In the genomic region with DNA sequence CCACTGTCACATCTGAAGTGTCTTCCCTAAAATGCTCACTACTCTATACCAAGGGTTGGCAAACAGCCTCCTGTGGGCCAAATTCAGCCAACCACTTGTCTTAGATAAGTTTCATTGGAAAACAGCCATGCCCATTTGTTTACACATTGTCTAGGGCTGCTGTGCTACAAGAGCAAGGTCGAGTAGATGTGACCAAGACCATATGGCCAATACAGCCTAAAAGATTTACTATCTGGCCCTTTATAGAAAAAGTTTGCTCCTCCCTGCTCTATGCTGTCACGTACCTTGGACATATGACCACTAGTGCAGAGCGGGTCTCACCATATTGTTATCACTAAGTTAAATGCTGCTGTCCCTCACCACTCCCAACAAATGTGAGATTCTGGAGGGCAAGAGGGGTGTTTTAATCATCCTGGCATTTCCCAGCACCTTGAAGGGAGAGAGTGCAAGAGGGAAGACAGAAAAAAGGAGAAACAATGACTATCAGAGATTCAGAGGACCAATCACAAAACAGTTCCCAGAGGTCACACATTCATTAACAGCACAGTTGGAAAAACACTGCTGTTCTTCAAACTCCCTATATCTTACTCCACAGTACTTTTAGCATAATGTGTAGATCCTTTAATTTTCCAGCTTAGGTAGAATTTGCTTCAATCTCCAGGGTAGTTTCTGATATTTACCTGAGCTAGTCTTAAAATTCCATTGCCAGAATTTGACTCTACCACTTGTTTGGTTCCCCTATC, we compare ENCODE assay signal across 14 cellular contexts. TPM values are rescaled to one million over a fixed set of nuclear protein-coding genes. Genes with fewer than 3 reads are reported as not detected.
DNase-seq lines count a peak whose midpoint lies in the region; ATAC-seq, FAIRE-seq and TF ChIP-seq lines count a peak whose summit lies in the region.
"Had no signal": no experiment of that assay in that cellular context is flagged by ENCODE, and none has a peak within 500 bp of the region (broad histone marks: within the 10 kb centered on the region; RNA-seq: fewer than 3 reads in every experiment).

No MANE protein-coding gene starts in this region.

- H3K4me1 ChIP-seq in A673 (ENCODE audit: insufficient read depth, low read length, poor library complexity, severe bottlenecking) (no peaks in the 10 kb centered on the region), left lung (peaks cover 2 to 15% of the 10 kb centered on the region in 2 donors), psoas muscle (peaks cover 4% of the 10 kb centered on the region)

- 42 to 50% (median 43%) methylated on average over 3 of the region's 3 CpGs for WGBS in psoas muscle, 3 donors

- intact Hi-C loops in A673 (cut with micrococcal nuclease; ENCODE audit: unreplicated experiment) (no loop called here), left lung (cut with DNase I) (no loop called here), psoas muscle (cut with DNase I) (no loop called here)

- ATAC-seq in left lung (peak; percentile 78), GM18867 (IDR thresholded peaks at IDR 0.05; ENCODE audit: unreplicated experiment) (no peak), psoas muscle (no peak)
- ATAC-seq: stimulated activated naive B cell treated with anti-CD40 and anti-IgM and Interleukin-4, amounts not matched to agents 10 μg/mL and 1 μg/mL and 100 μg/mL, for 72 hours had no signal

- no peak for FAIRE-seq in GM12891 (lab: Jason Lieb, UNC)

- no peak for DNase-seq in A673 (ENCODE audit: low spot score)
- peak in 66 of 76 experiments; percentile 7 to 80 (median 46) for DNase-seq in HUDEP-2 (lab: John Stamatoyannopoulos, UW; ENCODE audit: unreplicated experiment in 76 of 76)
- DNase-seq in left lung = no peak
- DNase-seq in psoas muscle = no peak
- DNase-seq in GM12891 (ENCODE audit: insufficient read length, low spot score) = no peak
- no peak for DNase-seq in HEK293T (ENCODE audit: extremely low spot score)
- DNase-seq: activated CD8-positive, alpha-beta memory T cell treated with anti-CD3 and anti-CD28 coated beads, Interleukin-2, amount 50 U/mL, for 48 hours; GDM1; stimulated activated CD4-positive, alpha-beta T cell treated with anti-CD3 and anti-CD28 coated beads, Interleukin-2, amount 100 ng/mL, for 48 hours; stimulated activated naive B cell treated with anti-CD40 and anti-IgM and Interleukin-4, amounts not matched to agents 10 μg/mL and 1 μg/mL and 100 μg/mL, for 72 hours had no signal

- TF ChIP-seq CTCF in A673 (conservative IDR thresholded peaks at IDR 0.05; ENCODE audit: low read depth, low read length) (no peak), VCaP (conservative IDR thresholded peaks at IDR 0.05) (no peak), left lung (IDR thresholded peaks at IDR 0.05) (no peak), psoas muscle (IDR thresholded peaks at IDR 0.05) (no peak)

- no peaks in the 10 kb centered on the region for H3K9me3 ChIP-seq in A673 (ENCODE audit: low read depth, low read length, poor library complexity, severe bottlenecking)
- no peaks in the 10 kb centered on the region for H3K9me3 ChIP-seq in left lung
- no peaks in the 10 kb centered on the region for H3K9me3 ChIP-seq in psoas muscle

- H3K27ac ChIP-seq in A673 (ENCODE audit: low read depth, low read length, poor library complexity, severe bottlenecking) = no peak overlapping the region
- peak overlapping the region; percentile 8 for H3K27ac ChIP-seq in VCaP
- H3K27ac ChIP-seq in left lung = no peak overlapping the region
- no peak overlapping the region for H3K27ac ChIP-seq in psoas muscle
- H3K27ac ChIP-seq: parathyroid adenoma, RWPE1 had no signal

- TSS peak; percentile 12 for BruUV-seq in A673 (replicated peaks; lab: Mats Ljungman, UMichigan)

- H3K4me3 ChIP-seq in A673 (ENCODE audit: low read depth, low read length, poor library complexity, severe bottlenecking) (no peak overlapping the region), left lung (no peak overlapping the region), psoas muscle (no peak overlapping the region)

- H3K36me3 ChIP-seq in A673 (ENCODE audit: insufficient read depth, low read length, poor library complexity, severe bottlenecking) = peaks cover 20% of the 10 kb centered on the region
- peaks cover 0 to 95% of the 10 kb centered on the region in 2 donors for H3K36me3 ChIP-seq in left lung
- peaks cover 7 to 74% of the 10 kb centered on the region in 2 donors for H3K36me3 ChIP-seq in psoas muscle (ENCODE audit: insufficient read depth in 1 of 2, low read depth in 1 of 2)

- no peaks in the 10 kb centered on the region for H3K27me3 ChIP-seq in A673 (replicated peaks; ENCODE audit: insufficient read depth, low read depth, low read length, poor library complexity)
- H3K27me3 ChIP-seq in left lung = no peaks in the 10 kb centered on the region
- H3K27me3 ChIP-seq in psoas muscle (ENCODE audit: insufficient read depth in 3 of 3, low read length in 2 of 3) = no peaks in the 10 kb centered on the region

- no peak for TF ChIP-seq POLR2A in GM12891 (IDR thresholded peaks at IDR 0.05; ENCODE audit: low read depth, low read length)

- POLR2A ChIA-PET in A673 (lab: Charles Lee; ENCODE audit: low non-redundant PET) (no interaction called here), HEK293T (lab: Yijun Ruan, JAX) (interaction anchor here (1.3 kb wide), 1 partner anchor 10 kb away, joined by 3 read pairs; no protein-coding TSS in a partner anchor)

- CTCF ChIA-PET in A673 (lab: Charles Lee) (no interaction called here), HEK293T (lab: Yijun Ruan, JAX) (no interaction called here)

TF ChIP-seq in GM12891, 5 proteins besides CTCF, POLR2A, EP300 and RAD21:
- TF ChIP-seq TAF1 (IDR thresholded peaks at IDR 0.05; ENCODE audit: low read depth, low read length) (no peak), POU2F2 (IDR thresholded peaks at IDR 0.05; ENCODE audit: low read depth, low read length) (no peak), PAX5 (IDR thresholded peaks at IDR 0.05; ENCODE audit: insufficient read depth, low read length, severe bottlenecking) (no peak), POLR2AphosphoS5 (IDR thresholded peaks at IDR 0.05; ENCODE audit: low read depth, low read length) (no peak), SPI1 (IDR thresholded peaks at IDR 0.05; ENCODE audit: low read depth, low read length) (no peak)

TF ChIP-seq in HEK293T, 16 proteins besides CTCF, POLR2A, EP300 and RAD21:
- TF ChIP-seq TARDBP (IDR thresholded peaks at IDR 0.05) (no peak), FOXA1 (IDR thresholded peaks at IDR 0.05) (no peak), HDGF (IDR thresholded peaks at IDR 0.05; ENCODE audit: borderline replicate concordance) (no peak), ARNT (IDR thresholded peaks at IDR 0.05) (no peak), LEF1 (IDR thresholded peaks at IDR 0.05; ENCODE audit: borderline replicate concordance) (no peak), FOXM1 (IDR thresholded peaks at IDR 0.05; ENCODE audit: borderline replicate concordance) (no peak), L3MBTL2 (conservative IDR thresholded peaks at IDR 0.05) (no peak), SUZ12 (IDR thresholded peaks at IDR 0.05) (no peak), ZNF384 (IDR thresholded peaks at IDR 0.05) (no peak), CTBP1 (IDR thresholded peaks at IDR 0.05; ENCODE audit: borderline replicate concordance) (no peak), BHLHE40 (IDR thresholded peaks at IDR 0.05; ENCODE audit: borderline replicate concordance) (no peak), SP1 (IDR thresholded peaks at IDR 0.05) (no peak), NFRKB (IDR thresholded peaks at IDR 0.05) (no peak)
- TF ChIP-seq, protein P1, sequence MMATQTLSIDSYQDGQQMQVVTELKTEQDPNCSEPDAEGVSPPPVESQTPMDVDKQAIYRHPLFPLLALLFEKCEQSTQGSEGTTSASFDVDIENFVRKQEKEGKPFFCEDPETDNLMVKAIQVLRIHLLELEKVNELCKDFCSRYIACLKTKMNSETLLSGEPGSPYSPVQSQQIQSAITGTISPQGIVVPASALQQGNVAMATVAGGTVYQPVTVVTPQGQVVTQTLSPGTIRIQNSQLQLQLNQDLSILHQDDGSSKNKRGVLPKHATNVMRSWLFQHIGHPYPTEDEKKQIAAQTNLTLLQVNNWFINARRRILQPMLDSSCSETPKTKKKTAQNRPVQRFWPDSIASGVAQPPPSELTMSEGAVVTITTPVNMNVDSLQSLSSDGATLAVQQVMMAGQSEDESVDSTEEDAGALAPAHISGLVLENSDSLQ (IDR thresholded peaks at IDR 0.05) = no peak

RNA-seq across cellular contexts. Expression of a gene that starts 13.2 kb away (rescaled TPM):
- total RNA-seq in A673 (2021) (47.5 and 52.5 TPM in 2 replicates), left lung (10 to 100 TPM; 47.6 to 53.2 TPM), psoas muscle (10 to 100 TPM; 39.6 to 65.9 (median 52.9) TPM)
- polyA plus RNA-seq in psoas muscle = 10 to 100 TPM; 42.7 to 52.9 (median 47.9) TPM
- polyA plus RNA-seq in GM12891 (2012; ENCODE audit: low read depth, missing spikeins) = 33.3 TPM

RNA-seq across cellular contexts. Expression of a gene that starts 17.2 kb away (rescaled TPM):
- total RNA-seq in A673 (2021) (47.0 and 57.9 TPM in 2 replicates), left lung (10 to 100 TPM; 47.4 to 62.6 TPM), psoas muscle (10 to 100 TPM; 27.7 to 43.3 (median 37.6) TPM)
- polyA plus RNA-seq in psoas muscle = 10 to 100 TPM; 43.9 to 72.9 (median 61.0) TPM
- polyA plus RNA-seq in GM12891 (2012; ENCODE audit: low read depth, missing spikeins) = 40.9 TPM

RNA-seq across cellular contexts. Expression of a gene that starts 38.5 kb away (rescaled TPM):
- total RNA-seq in A673 (2021) (12.7 TPM in 2 replicates), left lung (10 to 100 TPM; 29.7 to 35.0 TPM), psoas muscle (10 to 100 TPM; 13.2 to 25.4 (median 18.3) TPM)
- polyA plus RNA-seq in psoas muscle = 10 to 100 TPM; 22.2 to 52.6 (median 42.4) TPM
- polyA plus RNA-seq in GM12891 (2012; ENCODE audit: low read depth, missing spikeins) = 26.9 TPM

RNA-seq across cellular contexts. Expression of a gene that starts 48.9 kb away (rescaled TPM):
- total RNA-seq in A673 (2021) = 0.24 and 0.50 TPM in 2 replicates
- total RNA-seq in left lung = 1 to 10 TPM; 5.2 to 7.0 TPM
- total RNA-seq in psoas muscle = under 1 TPM in 2 of 4 donors, not detected in 2; 0.20 to 0.28 TPM
- polyA plus RNA-seq in psoas muscle = 10 to 100 TPM in 1 of 3 donors, under 1 TPM in 2; 0.10 to 13.5 (median 0.11) TPM
- polyA plus RNA-seq in GM12891 (2012; ENCODE audit: low read depth, missing spikeins) = 0.51 TPM

Comparison
In these comparisons a context has a peak if more than half of its experiments do, and no peak if none do; other contexts are left out.
1. DNase-seq: peak in HUDEP-2 (66 of 76); none in A673 (single experiment), left lung (0 of 2), psoas muscle (0 of 2), GM12891 (single experiment) and HEK293T (single experiment).